In the genomic region with DNA sequence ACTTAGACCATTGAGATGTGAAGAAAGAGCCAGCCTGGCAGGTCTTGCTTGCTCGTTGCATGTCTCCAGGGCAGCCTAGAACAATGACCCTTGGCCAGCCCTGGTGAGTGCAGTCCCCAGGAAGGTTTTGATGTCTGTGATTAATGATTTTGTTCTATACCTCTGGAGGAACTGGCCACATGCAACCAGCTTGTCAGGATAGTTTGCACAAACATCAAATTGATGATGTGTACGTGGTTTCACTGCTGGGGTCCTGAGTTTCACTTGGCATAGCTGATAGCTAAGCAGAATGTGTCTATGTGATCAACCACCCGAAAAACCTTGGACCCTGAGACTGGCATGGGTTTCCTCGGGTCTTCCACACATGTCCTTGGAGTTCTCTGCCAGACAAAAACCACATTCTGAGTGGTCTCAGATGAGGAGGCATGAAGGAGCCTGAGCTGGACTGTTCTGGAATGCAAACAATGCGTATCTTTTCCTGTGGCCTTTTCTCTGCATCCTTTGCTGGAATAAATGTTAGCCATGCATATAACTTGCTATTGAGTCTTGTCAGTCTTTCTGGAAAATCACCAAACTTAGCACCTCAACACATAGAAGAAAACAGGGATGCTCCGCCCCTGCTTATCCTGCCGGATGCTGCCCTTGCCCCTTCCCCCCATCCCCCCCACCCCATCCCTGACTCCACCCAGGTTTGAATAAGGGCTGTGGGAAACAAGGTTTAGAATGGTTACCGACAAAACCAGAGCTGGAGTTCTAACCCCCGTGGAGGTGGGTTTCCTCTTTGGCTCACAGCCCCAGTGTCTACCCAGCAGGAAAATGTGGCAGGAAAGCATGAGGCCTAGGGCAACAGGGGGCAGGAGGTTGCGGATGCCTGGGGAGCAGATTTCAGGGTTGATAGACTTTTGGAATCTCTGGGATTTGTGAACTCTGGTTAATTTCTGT, we compare ENCODE assay signal across 13 cellular contexts. TPM values are rescaled to one million over a fixed set of nuclear protein-coding genes. Genes with fewer than 3 reads are reported as not detected.
DNase-seq lines count a peak whose midpoint lies in the region; ATAC-seq and TF ChIP-seq lines count a peak whose summit lies in the region.
"Had no signal": no experiment of that assay in that cellular context is flagged by ENCODE, and none has a peak within 500 bp of the region (broad histone marks: within the 10 kb centered on the region; RNA-seq: fewer than 3 reads in every experiment).

No MANE protein-coding gene starts in this region.

- 65 to 66% methylated on average over 10 of the region's 10 CpGs for WGBS in aorta, 2 donors

- peak; percentile 32 to 93 for DNase-seq in cardiac muscle cell (ENCODE audit: low read depth in 1 of 2, low spot score in 1 of 2)
- no peak for DNase-seq in cardiac septum (ENCODE audit: low spot score)
- peak; percentile 83 for DNase-seq in WERI-Rb-1
- peak; percentile 64 for DNase-seq in hepatic stellate cell (ENCODE audit: low spot score)
- peak; percentile 9 to 22 for DNase-seq in aorta
- DNase-seq: activated B cell treated with CpG ODN at 0.5 μM for 24 hours; activated naive CD8-positive, alpha-beta T cell treated with anti-CD3 and anti-CD28 coated beads, Interleukin-2, amount 50 U/mL, for 24 hours; AML-193; NCI-H774; retina had no signal

- intact Hi-C loops in cardiac septum (cut with DNase I) (no loop called here), aorta (cut with DNase I) (no loop called here)

- ATAC-seq in aorta (ENCODE audit: low FRiP score): no peak
- ATAC-seq in activated CD4-positive, CD25-positive, alpha-beta regulatory T cell treated with anti-CD3 and anti-CD28 coated beads, Interleukin-2, amount 50 U/mL, for 24 hours: no peak
- no peak for ATAC-seq in HG02938 (IDR thresholded peaks at IDR 0.05; ENCODE audit: unreplicated experiment)
- ATAC-seq in HG02610 (IDR thresholded peaks at IDR 0.05; ENCODE audit: unreplicated experiment): no peak
- ATAC-seq: activated naive CD8-positive, alpha-beta T cell treated with anti-CD3 and anti-CD28 coated beads, Interleukin-2, amount 50 U/mL, for 24 hours had no signal

- H3K36me3 ChIP-seq in cardiac muscle cell (no peaks in the 10 kb centered on the region), WERI-Rb-1 (no peaks in the 10 kb centered on the region), aorta (ENCODE audit: control insufficient read depth in 1 of 2, insufficient read depth in 2 of 2, low read length in 1 of 2) (no peaks in the 10 kb centered on the region)

- H3K9me3 ChIP-seq in cardiac muscle cell (ENCODE audit: low read depth) (no peaks in the 10 kb centered on the region), WERI-Rb-1 (ENCODE audit: severe bottlenecking) (peaks cover 12% of the 10 kb centered on the region), aorta (ENCODE audit: control insufficient read depth, low read length) (peaks cover 2% of the 10 kb centered on the region)

- H3K4me1 ChIP-seq in cardiac muscle cell (ENCODE audit: low read depth): no peaks in the 10 kb centered on the region
- no peaks in the 10 kb centered on the region for H3K4me1 ChIP-seq in aorta (ENCODE audit: control insufficient read depth in 1 of 2, insufficient read depth in 2 of 2, low read length in 2 of 2)

- no peak for TF ChIP-seq CTCF in cardiac muscle cell (IDR thresholded peaks at IDR 0.05; ENCODE audit: low read depth, low read length)
- TF ChIP-seq CTCF in WERI-Rb-1 (IDR thresholded peaks at IDR 0.05; ENCODE audit: low read depth, low read length): no peak

- H3K27ac ChIP-seq in cardiac muscle cell: no peak overlapping the region
- H3K27ac ChIP-seq in WERI-Rb-1: peak overlapping the region; percentile 96
- H3K27ac ChIP-seq in aorta (ENCODE audit: low read depth in 1 of 2, low read length in 2 of 2): no peak overlapping the region

- H3K4me3 ChIP-seq in cardiac muscle cell (no peak overlapping the region), WERI-Rb-1 (ENCODE audit: low read depth, low read length) (no peak overlapping the region), aorta (ENCODE audit: low read length in 2 of 2) (no peak overlapping the region)

- H3K27me3 ChIP-seq in cardiac muscle cell: no peaks in the 10 kb centered on the region
- no peaks in the 10 kb centered on the region for H3K27me3 ChIP-seq in WERI-Rb-1 (ENCODE audit: insufficient read depth, low read depth, severe bottlenecking)
- no peaks in the 10 kb centered on the region for H3K27me3 ChIP-seq in aorta (ENCODE audit: control insufficient read depth in 1 of 2, insufficient read depth in 2 of 2, low read length in 1 of 2)

RNA-seq across cellular contexts. Expression of a gene that starts 50.1 kb away (rescaled TPM):
- total RNA-seq in cardiac muscle cell (6.4 and 14.8 TPM in 2 replicates), cardiac septum (15.2 TPM), aorta (1 to 10 TPM; 3.3 to 4.9 TPM)
- polyA plus RNA-seq in cardiac muscle cell (5.7 and 11.8 TPM in 2 replicates), aorta (1 to 10 TPM in 1 of 2 donors, under 1 TPM in 1; 0.75 to 3.2 TPM)
